Comparison of ENCODE assay signal across 1 cellular context in the genomic region with DNA sequence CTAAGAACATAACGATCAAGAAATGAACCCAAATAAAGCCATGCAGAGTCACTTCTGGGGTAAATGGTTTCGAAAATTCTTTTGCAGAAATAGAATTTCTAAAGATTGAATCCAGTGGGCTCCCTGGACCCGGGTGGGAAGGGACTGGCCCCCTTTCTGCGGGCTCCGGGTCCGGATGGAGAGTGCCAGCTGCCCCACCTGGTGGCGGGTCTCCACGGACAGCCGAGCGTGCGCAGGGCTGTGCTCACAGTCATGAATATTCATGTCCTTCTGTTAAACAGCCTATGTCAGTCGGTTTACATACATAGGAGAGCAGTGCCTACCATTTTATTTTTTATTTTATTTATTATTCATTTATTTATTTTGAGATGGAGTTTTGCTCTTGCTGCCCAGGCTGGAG.
TF ChIP-seq lines count a peak whose summit lies in the region.

No MANE protein-coding gene starts in this region.

TF ChIP-seq in K562, 482 proteins besides CTCF, POLR2A, EP300 and RAD21 (continued from another document):
- TF ChIP-seq MAZ (CRISPR knock-in tag; conservative IDR thresholded peaks at IDR 0.05 in 1 of 2, IDR thresholded peaks at IDR 0.05 in 1 of 2), result peak in 1 of 2 experiments; percentile 68; a peak in 2 of 4 replicates
- TF ChIP-seq, protein P1, sequence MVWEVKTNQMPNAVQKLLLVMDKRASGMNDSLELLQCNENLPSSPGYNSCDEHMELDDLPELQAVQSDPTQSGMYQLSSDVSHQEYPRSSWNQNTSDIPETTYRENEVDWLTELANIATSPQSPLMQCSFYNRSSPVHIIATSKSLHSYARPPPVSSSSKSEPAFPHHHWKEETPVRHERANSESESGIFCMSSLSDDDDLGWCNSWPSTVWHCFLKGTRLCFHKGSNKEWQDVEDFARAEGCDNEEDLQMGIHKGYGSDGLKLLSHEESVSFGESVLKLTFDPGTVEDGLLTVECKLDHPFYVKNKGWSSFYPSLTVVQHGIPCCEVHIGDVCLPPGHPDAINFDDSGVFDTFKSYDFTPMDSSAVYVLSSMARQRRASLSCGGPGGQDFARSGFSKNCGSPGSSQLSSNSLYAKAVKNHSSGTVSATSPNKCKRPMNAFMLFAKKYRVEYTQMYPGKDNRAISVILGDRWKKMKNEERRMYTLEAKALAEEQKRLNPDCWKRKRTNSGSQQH (CRISPR knock-in tag; IDR thresholded peaks at IDR 0.05), result no peak
- no peak for TF ChIP-seq NR3C1 (CRISPR knock-in tag; IDR thresholded peaks at IDR 0.05)
